Comparison of ENCODE assay signal across 8 cellular contexts in genomic region chr10:70053896-70054641, GRCh38. TPM values are rescaled to one million over a fixed set of nuclear protein-coding genes. Genes with fewer than 3 reads are reported as not detected.
A peak's percentile ranks its signal among the peaks of the same experiment; 100 is the strongest.
DNase-seq lines count a peak whose midpoint lies in the region; ATAC-seq and TF ChIP-seq lines count a peak whose summit lies in the region.

No MANE protein-coding gene starts in this region.

- peak; percentile 47 for DNase-seq in NCI-H510A treated with DMSO at 0.1 percent for 48 hours (lab: John Stamatoyannopoulos, UW)
- no peak for DNase-seq in NCI-H510A (lab: John Stamatoyannopoulos, UW)
- DNase-seq in fibroblast of villous mesenchyme (ENCODE audit: low read depth): no peak
- DNase-seq in progenitor cell of endocrine pancreas (ENCODE audit: low spot score, unreplicated experiment): peak; percentile 57
- DNase-seq in D341Med (ENCODE audit: low spot score): no peak

- peak overlapping the region; percentile 33 for H3K4me3 ChIP-seq in fibroblast of villous mesenchyme (ENCODE audit: low read depth, low read length)

- peaks cover 38% of the 10 kb centered on the region for H3K4me1 Mint-ChIP-seq in progenitor cell of endocrine pancreas (ENCODE audit: low read depth)

- H3K27ac Mint-ChIP-seq in progenitor cell of endocrine pancreas: peak overlapping the region; percentile 98

- no peak for ATAC-seq in HG02973 (IDR thresholded peaks at IDR 0.05; ENCODE audit: unreplicated experiment)
- ATAC-seq in HG02610 (IDR thresholded peaks at IDR 0.05; ENCODE audit: unreplicated experiment): no peak

- H3K9me3 Mint-ChIP-seq in progenitor cell of endocrine pancreas (ENCODE audit: low read depth): no peaks in the 10 kb centered on the region

- peak overlapping the region; percentile 92 for H3K27ac ChIP-seq in VCaP

- TF ChIP-seq CTCF in VCaP (conservative IDR thresholded peaks at IDR 0.05) (peak; percentile 46), fibroblast of villous mesenchyme (IDR thresholded peaks at IDR 0.05; ENCODE audit: insufficient read depth, low read depth, low read length) (no peak), progenitor cell of endocrine pancreas (IDR thresholded peaks at IDR 0.05; ENCODE audit: unreplicated experiment) (peak; percentile 65)

- peak overlapping the region; percentile 94 for H3K4me3 Mint-ChIP-seq in progenitor cell of endocrine pancreas (ENCODE audit: low read depth)

- H3K27me3 Mint-ChIP-seq in progenitor cell of endocrine pancreas: no peaks in the 10 kb centered on the region

- no peaks in the 10 kb centered on the region for H3K36me3 Mint-ChIP-seq in progenitor cell of endocrine pancreas (ENCODE audit: insufficient read depth)

RNA-seq across cellular contexts. Expression of gene MACROH2A2, which starts 1.4 kb away (rescaled TPM):
- total RNA-seq in fibroblast of villous mesenchyme (3.9 TPM in 2 replicates), progenitor cell of endocrine pancreas (128 and 143 TPM in 2 replicates)

Comparison
In these comparisons a context has a peak if more than half of its experiments do, and no peak if none do; other contexts are left out.
1. DNase-seq: peak in NCI-H510A treated with DMSO at 0.1 percent for 48 hours (single experiment) and progenitor cell of endocrine pancreas (single experiment); none in NCI-H510A (single experiment), fibroblast of villous mesenchyme (single experiment) and D341Med (single experiment).
2. RNA of gene MACROH2A2, which starts 1.4 kb away (total RNA-seq): 128 to 143 TPM in progenitor cell of endocrine pancreas; 3.9 TPM in fibroblast of villous mesenchyme; every median in the first group is over 10 times any median in the second.